In the genomic region with DNA sequence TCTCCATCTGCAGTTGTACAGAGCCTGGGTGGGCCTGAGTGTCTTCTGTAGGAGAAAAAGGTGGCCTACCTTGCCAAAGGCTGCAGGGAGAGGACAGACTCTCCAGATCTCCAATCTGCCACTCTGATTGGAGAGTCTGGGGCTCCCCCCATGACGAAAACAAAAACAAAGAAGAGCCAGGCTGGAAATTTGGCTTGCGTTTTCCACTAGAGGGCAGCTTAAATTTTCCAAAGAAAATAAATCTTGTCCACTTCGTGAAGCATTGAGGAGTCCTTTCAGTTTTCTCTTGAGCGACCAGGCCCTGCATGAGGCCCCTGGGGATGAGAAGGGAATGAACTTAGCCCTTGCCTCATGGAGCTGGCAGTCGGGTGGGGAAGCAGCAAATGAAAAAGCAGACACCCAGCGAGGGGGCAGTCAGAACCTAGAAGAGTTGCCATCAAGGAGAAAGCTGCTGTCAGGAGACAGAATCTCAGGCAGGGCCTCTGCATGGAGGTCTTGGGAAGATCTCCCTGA, we compare ENCODE assay signal across 8 cellular contexts. TPM values are rescaled to one million over a fixed set of nuclear protein-coding genes. Genes with fewer than 3 reads are reported as not detected.
DNase-seq lines count a peak whose midpoint lies in the region; ATAC-seq and TF ChIP-seq lines count a peak whose summit lies in the region.

No MANE protein-coding gene starts in this region.

- no peaks in the 10 kb centered on the region for H4K20me1 ChIP-seq in OCI-LY7 (ENCODE audit: insufficient read depth, low read length)

- POLR2A ChIA-PET in OCI-LY7 (lab: Charles Lee) = interaction anchor here (0.6 to 1.3 kb wide), 2 partner anchors 9 to 10 kb away, joined by 3 read pairs; no protein-coding TSS in a partner anchor

- intact Hi-C loops in OCI-LY7 (cut with micrococcal nuclease; ENCODE audit: unreplicated experiment) = no loop called here

- TF ChIP-seq POLR2A in GM18505 (IDR thresholded peaks at IDR 0.05; ENCODE audit: borderline replicate concordance, extremely low read depth, insufficient read depth, insufficient read length) = no peak

- peak; percentile 50 for TF ChIP-seq CTCF in OCI-LY7 (conservative IDR thresholded peaks at IDR 0.05; ENCODE audit: low read length)
- peak; percentile 52 for TF ChIP-seq CTCF in epithelial cell of esophagus (IDR thresholded peaks at IDR 0.05; ENCODE audit: insufficient read depth, low read depth, low read length, missing control alignments)
- peak; percentile 52 for TF ChIP-seq CTCF in retinal pigment epithelial cell (conservative IDR thresholded peaks at IDR 0.05; ENCODE audit: low read depth, low read length)

- no peaks in the 10 kb centered on the region for H3K4me1 ChIP-seq in OCI-LY7 (ENCODE audit: insufficient read depth, low read length, poor library complexity, severe bottlenecking)

- CTCF ChIA-PET in OCI-LY7 (lab: Charles Lee; ENCODE audit: unreplicated experiment) = no interaction called here

- H3K36me3 ChIP-seq in OCI-LY7 (ENCODE audit: insufficient read depth, low read length) = no peaks in the 10 kb centered on the region

- no peak for ATAC-seq in HG03378 (IDR thresholded peaks at IDR 0.05; ENCODE audit: unreplicated experiment)
- no peak for ATAC-seq in GM18505 (IDR thresholded peaks at IDR 0.05; ENCODE audit: unreplicated experiment)

- no peaks in the 10 kb centered on the region for H3K9me3 ChIP-seq in OCI-LY7 (ENCODE audit: low read length)

- H3K4me3 ChIP-seq in OCI-LY7 (ENCODE audit: low read depth, low read length, poor library complexity, severe bottlenecking) (no peak overlapping the region), epithelial cell of esophagus (ENCODE audit: low read length) (no peak overlapping the region), retinal pigment epithelial cell (ENCODE audit: low read length) (no peak overlapping the region)

- H3K9me2 ChIP-seq in OCI-LY7 (ENCODE audit: insufficient read depth, low read length) = no peaks in the 10 kb centered on the region

- BruUV-seq in OCI-LY7 (replicated peaks; lab: Mats Ljungman, UMichigan) = no TSS peak

- no peak overlapping the region for H3K27ac ChIP-seq in OCI-LY7 (ENCODE audit: low read depth, low read length, poor library complexity, severe bottlenecking)

- no peak overlapping the region for H3K4me2 ChIP-seq in OCI-LY7 (ENCODE audit: low read length)

- DNase-seq in NCI-H1436 (lab: John Stamatoyannopoulos, UW) (peak; percentile 27), NCI-H1436 treated with DMSO at 0.1 percent for 48 hours (lab: John Stamatoyannopoulos, UW) (no peak), OCI-LY7 (ENCODE audit: low spot score) (no peak), epithelial cell of esophagus (ENCODE audit: low read depth) (peak; percentile 42), retinal pigment epithelial cell (ENCODE audit: low read depth) (no peak)
- DNase-seq in stimulated activated naive CD4-positive, alpha-beta T cell (lab: John Stamatoyannopoulos, UW) = no peak

- H3K79me2 ChIP-seq in OCI-LY7 (ENCODE audit: insufficient read depth, low read depth, low read length) = no peaks in the 10 kb centered on the region

- 0 out of 2 replicates have a peak overlapping the region, but pooled peaks have one; percentile 18 for H2AFZ ChIP-seq in OCI-LY7 (ENCODE audit: low read length)

RNA-seq across cellular contexts. Expression of a gene that starts 8.2 kb away (rescaled TPM):
- total RNA-seq in OCI-LY7 (2014; rRNA removed; shearing (Covaris generic)) = 32.6 and 35.3 TPM in 2 replicates
- total RNA-seq in OCI-LY7 (2022) = 49.5 and 49.6 TPM in 2 replicates

RNA-seq across cellular contexts. Expression of a gene that starts 59.6 kb away (rescaled TPM):
- total RNA-seq in OCI-LY7 (2014; rRNA removed; shearing (Covaris generic)) = 48.0 and 64.6 TPM in 2 replicates
- total RNA-seq in OCI-LY7 (2022) = 100 and 105 TPM in 2 replicates

Comparison
In these comparisons a context has a peak if more than half of its experiments do, and no peak if none do; other contexts are left out.
1. DNase-seq: peak in NCI-H1436 (single experiment) and epithelial cell of esophagus (single experiment); none in NCI-H1436 treated with DMSO at 0.1 percent for 48 hours (single experiment), OCI-LY7 (single experiment), retinal pigment epithelial cell (single experiment) and stimulated activated naive CD4-positive, alpha-beta T cell (0 of 6).
2. Peak in every context shown above with its lines, with median percentiles within 50 percentile points of each other: CTCF ChIP-seq.